ENCODE assay signal across 1 cellular context in the genomic region with DNA sequence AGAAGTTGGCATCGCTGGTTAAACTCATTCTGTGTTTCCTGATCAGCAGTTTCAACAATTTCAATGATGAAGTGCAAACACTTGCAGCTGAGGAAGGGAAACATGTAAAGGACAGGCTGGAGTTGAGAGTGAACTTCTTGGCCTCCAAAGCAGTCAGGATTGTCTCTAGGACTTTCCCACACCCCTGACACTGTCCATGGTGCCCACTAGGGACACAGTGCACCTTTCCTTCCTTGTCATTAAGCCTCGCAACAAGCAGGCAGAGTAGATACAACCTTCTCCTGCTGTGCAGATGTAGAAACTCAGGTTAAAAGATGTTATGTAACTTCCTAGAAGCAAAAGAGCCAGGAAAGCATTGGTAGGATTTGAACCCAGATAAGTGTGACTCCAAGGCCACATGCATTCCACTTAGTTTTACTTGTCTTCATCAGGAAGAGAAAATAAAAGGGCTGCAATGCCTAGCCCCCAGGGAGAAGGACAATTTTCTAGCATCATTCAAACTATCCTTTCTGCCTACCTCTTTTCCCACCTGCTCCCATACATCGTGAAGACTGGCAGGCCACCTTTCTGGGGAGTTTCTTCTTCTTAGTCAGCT.
A peak's percentile ranks its signal among the peaks of the same experiment; 100 is the strongest.
TF ChIP-seq lines count a peak whose summit lies in the region.

No MANE protein-coding gene starts in this region.

TF ChIP-seq in HepG2, 621 proteins besides CTCF, POLR2A, EP300 and RAD21:
- TF ChIP-seq TMF1 (CRISPR knock-in tag; IDR thresholded peaks at IDR 0.05; ENCODE audit: low read depth) (no peak), MIER2 (CRISPR knock-in tag; IDR thresholded peaks at IDR 0.05) (peak; percentile 81; the same call in 1 of the 2 replicates), NR1H2 (CRISPR knock-in tag; IDR thresholded peaks at IDR 0.05; ENCODE audit: borderline replicate concordance, low read depth) (no peak)
- TF ChIP-seq, protein P1, sequence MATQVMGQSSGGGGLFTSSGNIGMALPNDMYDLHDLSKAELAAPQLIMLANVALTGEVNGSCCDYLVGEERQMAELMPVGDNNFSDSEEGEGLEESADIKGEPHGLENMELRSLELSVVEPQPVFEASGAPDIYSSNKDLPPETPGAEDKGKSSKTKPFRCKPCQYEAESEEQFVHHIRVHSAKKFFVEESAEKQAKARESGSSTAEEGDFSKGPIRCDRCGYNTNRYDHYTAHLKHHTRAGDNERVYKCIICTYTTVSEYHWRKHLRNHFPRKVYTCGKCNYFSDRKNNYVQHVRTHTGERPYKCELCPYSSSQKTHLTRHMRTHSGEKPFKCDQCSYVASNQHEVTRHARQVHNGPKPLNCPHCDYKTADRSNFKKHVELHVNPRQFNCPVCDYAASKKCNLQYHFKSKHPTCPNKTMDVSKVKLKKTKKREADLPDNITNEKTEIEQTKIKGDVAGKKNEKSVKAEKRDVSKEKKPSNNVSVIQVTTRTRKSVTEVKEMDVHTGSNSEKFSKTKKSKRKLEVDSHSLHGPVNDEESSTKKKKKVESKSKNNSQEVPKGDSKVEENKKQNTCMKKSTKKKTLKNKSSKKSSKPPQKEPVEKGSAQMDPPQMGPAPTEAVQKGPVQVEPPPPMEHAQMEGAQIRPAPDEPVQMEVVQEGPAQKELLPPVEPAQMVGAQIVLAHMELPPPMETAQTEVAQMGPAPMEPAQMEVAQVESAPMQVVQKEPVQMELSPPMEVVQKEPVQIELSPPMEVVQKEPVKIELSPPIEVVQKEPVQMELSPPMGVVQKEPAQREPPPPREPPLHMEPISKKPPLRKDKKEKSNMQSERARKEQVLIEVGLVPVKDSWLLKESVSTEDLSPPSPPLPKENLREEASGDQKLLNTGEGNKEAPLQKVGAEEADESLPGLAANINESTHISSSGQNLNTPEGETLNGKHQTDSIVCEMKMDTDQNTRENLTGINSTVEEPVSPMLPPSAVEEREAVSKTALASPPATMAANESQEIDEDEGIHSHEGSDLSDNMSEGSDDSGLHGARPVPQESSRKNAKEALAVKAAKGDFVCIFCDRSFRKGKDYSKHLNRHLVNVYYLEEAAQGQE (IDR thresholded peaks at IDR 0.05; ENCODE audit: borderline replicate concordance in 1 of 2, low read depth in 1 of 2, low read length in 2 of 2), result peak; percentile 19 to 86
